In genomic region chr5:124706729-124707361, GRCh38 we compare ENCODE assay signal across 10 cellular contexts. TPM values are rescaled to one million over a fixed set of nuclear protein-coding genes. Genes with fewer than 3 reads are reported as not detected.
DNase-seq lines count a peak whose midpoint lies in the region; ATAC-seq and TF ChIP-seq lines count a peak whose summit lies in the region.
"Had no signal": no experiment of that assay in that cellular context is flagged by ENCODE, and none has a peak within 500 bp of the region (broad histone marks: within the 10 kb centered on the region; RNA-seq: fewer than 3 reads in every experiment).

No MANE protein-coding gene starts in this region.

- 12 to 15% methylated on average over 13 of the region's 13 CpGs for WGBS in body of pancreas, 2 donors

- peak overlapping the region; percentile 88 for H3K27ac Mint-ChIP-seq in memory B cell
- no peak overlapping the region for H3K27ac Mint-ChIP-seq in CD8-positive, alpha-beta T cell
- H3K27ac Mint-ChIP-seq: activated naive CD8-positive, alpha-beta T cell; CD4-positive, CD25-positive, alpha-beta regulatory T cell had no signal

- no peaks in the 10 kb centered on the region for H3K36me3 Mint-ChIP-seq in memory B cell
- H3K36me3 Mint-ChIP-seq in CD8-positive, alpha-beta T cell: no peaks in the 10 kb centered on the region
- H3K36me3 Mint-ChIP-seq: activated naive CD8-positive, alpha-beta T cell; CD4-positive, CD25-positive, alpha-beta regulatory T cell had no signal

- no peaks in the 10 kb centered on the region for H3K9me3 Mint-ChIP-seq in memory B cell
- H3K9me3 Mint-ChIP-seq in CD8-positive, alpha-beta T cell: no peaks in the 10 kb centered on the region

- peak overlapping the region; percentile 72 for H3K4me3 Mint-ChIP-seq in memory B cell
- no peak overlapping the region for H3K4me3 Mint-ChIP-seq in CD8-positive, alpha-beta T cell
- H3K4me3 Mint-ChIP-seq: activated naive CD8-positive, alpha-beta T cell; CD4-positive, CD25-positive, alpha-beta regulatory T cell had no signal

- TF ChIP-seq CTCF in BE2C (IDR thresholded peaks at IDR 0.05; ENCODE audit: low read depth, low read length) (no peak), body of pancreas (IDR thresholded peaks at IDR 0.05) (no peak)
- TF ChIP-seq CTCF in CD8-positive, alpha-beta T cell (IDR thresholded peaks at IDR 0.05): no peak

- H3K36me3 ChIP-seq in BE2C (no peaks in the 10 kb centered on the region), body of pancreas (replicated peaks in 1 of 2; ENCODE audit: insufficient read depth in 1 of 2, low read depth in 2 of 2) (no peaks in the 10 kb centered on the region)
- H3K36me3 ChIP-seq in CD8-positive, alpha-beta T cell (ENCODE audit: insufficient read depth, low read length): no peaks in the 10 kb centered on the region

- peak overlapping the region; percentile 70 to 81 (median 73) for H3K27ac ChIP-seq in body of pancreas
- H3K27ac ChIP-seq in CD8-positive, alpha-beta T cell (ENCODE audit: low read depth, low read length): no peak overlapping the region

- H3K9me3 ChIP-seq in BE2C (no peaks in the 10 kb centered on the region), body of pancreas (no peaks in the 10 kb centered on the region)
- H3K9me3 ChIP-seq in CD8-positive, alpha-beta T cell (ENCODE audit: low read length): no peaks in the 10 kb centered on the region

- DNase-seq in BE2C (peak; percentile 48), NCI-H187 (lab: John Stamatoyannopoulos, UW) (peak; percentile 67 to 80), body of pancreas (peak; percentile 68 to 90 (median 78)), memory B cell (ENCODE audit: low spot score in 2 of 2) (peak in 1 of 2 donors; percentile 15)
- no peak for DNase-seq in CD8-positive, alpha-beta T cell
- DNase-seq: CD4-positive, CD25-positive, alpha-beta regulatory T cell had no signal

- H3K27me3 ChIP-seq in BE2C (no peaks in the 10 kb centered on the region), body of pancreas (no peaks in the 10 kb centered on the region)
- no peaks in the 10 kb centered on the region for H3K27me3 ChIP-seq in CD8-positive, alpha-beta T cell (ENCODE audit: insufficient read depth, low read length)

- peak; percentile 84 for ATAC-seq in body of pancreas
- ATAC-seq in memory B cell (ENCODE audit: low read depth): no peak
- ATAC-seq in HG03354 (IDR thresholded peaks at IDR 0.05; ENCODE audit: poor library complexity, severe bottlenecking, unreplicated experiment): no peak
- no peak for ATAC-seq in CD8-positive, alpha-beta T cell
- no peak for ATAC-seq in HG02840 (IDR thresholded peaks at IDR 0.05; ENCODE audit: low FRiP score, unreplicated experiment)
- ATAC-seq in GM21526 (IDR thresholded peaks at IDR 0.05; ENCODE audit: low FRiP score, unreplicated experiment): no peak

- intact Hi-C loops in body of pancreas (cut with DNase I): no loop called here
- intact Hi-C loops in CD8-positive, alpha-beta T cell (cut with DNase I, micrococcal nuclease): no loop called here

- H3K4me3 ChIP-seq in BE2C (ENCODE audit: low read depth, low read length): peak overlapping the region; percentile 42
- no peak overlapping the region for H3K4me3 ChIP-seq in body of pancreas
- no peak overlapping the region for H3K4me3 ChIP-seq in CD8-positive, alpha-beta T cell (ENCODE audit: low read depth, low read length)

- CTCF ChIA-PET in CD8-positive, alpha-beta T cell (lab: Charles Lee): no interaction called here

- H3K4me1 ChIP-seq in BE2C (peaks cover 13% of the 10 kb centered on the region), body of pancreas (peaks cover 53% of the 10 kb centered on the region)
- H3K4me1 ChIP-seq in CD8-positive, alpha-beta T cell (ENCODE audit: insufficient read depth, low read length): no peaks in the 10 kb centered on the region

- POLR2A ChIA-PET in CD8-positive, alpha-beta T cell (lab: Charles Lee): no interaction called here

- TF ChIP-seq POLR2A in body of pancreas (IDR thresholded peaks at IDR 0.05): peak in 2 of 3 donors; percentile 27 to 28

- H3K27me3 Mint-ChIP-seq in memory B cell: no peaks in the 10 kb centered on the region
- H3K27me3 Mint-ChIP-seq in CD8-positive, alpha-beta T cell (ENCODE audit: low read depth): peaks cover 8% of the 10 kb centered on the region
- H3K27me3 Mint-ChIP-seq: CD4-positive, CD25-positive, alpha-beta regulatory T cell had no signal

- peaks cover 52% of the 10 kb centered on the region for H3K4me1 Mint-ChIP-seq in memory B cell
- no peaks in the 10 kb centered on the region for H3K4me1 Mint-ChIP-seq in CD8-positive, alpha-beta T cell (ENCODE audit: low read depth)
- H3K4me1 Mint-ChIP-seq: CD4-positive, CD25-positive, alpha-beta regulatory T cell had no signal

RNA-seq across cellular contexts. Expression of gene ZNF608, which starts 39.6 kb away (rescaled TPM):
- polyA plus RNA-seq in BE2C (2012; ENCODE audit: insufficient read depth, insufficient read length, low read depth): 70.5 TPM
- 10 to 100 TPM; 30.1 to 33.6 TPM for total RNA-seq in body of pancreas
- 1 to 10 TPM in 1 of 2 experiments, under 1 TPM in 1; 0.27 to 1.1 TPM for total RNA-seq in CD8-positive, alpha-beta T cell
- polyA plus RNA-seq: CD4-positive, CD25-positive, alpha-beta regulatory T cell had no signal

Comparison
In these comparisons a context has a peak if more than half of its experiments do, and no peak if none do; other contexts are left out.
1. DNase-seq: peak in BE2C (single experiment), NCI-H187 (2 of 2) and body of pancreas (4 of 4); none in CD8-positive, alpha-beta T cell (0 of 7).
2. RNA of gene ZNF608, which starts 39.6 kb away (total RNA-seq): 30.1 to 33.6 TPM in body of pancreas; 0.27 to 1.1 TPM in CD8-positive, alpha-beta T cell; every median in the first group is over 10 times any median in the second.